8 cellular contexts compared by ENCODE assay signal in genomic region chr20:325043-325888, GRCh38. TPM values are rescaled to one million over a fixed set of nuclear protein-coding genes. Genes with fewer than 3 reads are reported as not detected.
DNase-seq lines count a peak whose midpoint lies in the region; ATAC-seq lines count a peak whose summit lies in the region.

Gene SOX12, plus strand, starts transcription at chr20:325552. Its CDS starts 373 bp downstream, at chr20:325925.

- peak; percentile 97 for DNase-seq in COLO668 (lab: John Stamatoyannopoulos, UW; ENCODE audit: unreplicated experiment)
- peak; percentile 83 for DNase-seq in HT-29 (ENCODE audit: low spot score)
- peak; percentile 73 for DNase-seq in NK-92 (lab: John Stamatoyannopoulos, UW; ENCODE audit: unreplicated experiment)
- peak; percentile 99 for DNase-seq in activated CD8-positive, alpha-beta memory T cell treated with anti-CD3 and anti-CD28 coated beads for 24 hours
- peak; percentile 96 for DNase-seq in effector CD8-positive, alpha-beta T cell (lab: John Stamatoyannopoulos, UW)
- peak; percentile 94 for DNase-seq in lung microvascular endothelial cell (ENCODE audit: low read depth in 2 of 2)
- peak; percentile 93 to 97 (median 95) for DNase-seq in stimulated activated CD4-positive, alpha-beta T cell treated with anti-CD3 and anti-CD28 coated beads, TNF-alpha, amount 100 ng/mL, for 48 hours (ENCODE audit: low read depth in 3 of 3)

- peak; percentile 68 for ATAC-seq in GM21360 (IDR thresholded peaks at IDR 0.05; ENCODE audit: unreplicated experiment)

RNA-seq across cellular contexts. Expression of gene SOX12, which starts in this region (rescaled TPM):
- total RNA-seq in HT-29 (2014; rRNA removed; shearing (Covaris generic)) = 2.7 and 3.9 TPM in 2 replicates
- total RNA-seq in lung microvascular endothelial cell = 2.2 and 2.8 TPM in 2 replicates

Comparison
In these comparisons a context has a peak if more than half of its experiments do, and no peak if none do; other contexts are left out.
1. Peak in every context shown above with its lines: DNase-seq and ATAC-seq.